In genomic region chr1:54406339-54407181, GRCh38 we compare ENCODE assay signal across 1 cellular context.
TF ChIP-seq lines count a peak whose summit lies in the region.

TSS of gene SSBP3 (minus strand) at chr1:54406394.

TF ChIP-seq in K562, 482 proteins besides CTCF, POLR2A, EP300 and RAD21 (continued from another document and continues in another):
- TF ChIP-seq ZBTB7A (IDR thresholded peaks at IDR 0.05; ENCODE audit: borderline replicate concordance, control insufficient read depth, low read depth, low read length) (peak; percentile 100), ZNF140 (CRISPR knock-in tag; IDR thresholded peaks at IDR 0.05) (no peak), ETV5 (CRISPR knock-in tag; IDR thresholded peaks at IDR 0.05; ENCODE audit: low read depth) (no peak), ILF3 (IDR thresholded peaks at IDR 0.05; ENCODE audit: borderline replicate concordance) (peak; percentile 57; the same call in 1 of the 2 replicates), ZC3H11A (IDR thresholded peaks at IDR 0.05; ENCODE audit: low read depth, low read length) (no peak), HEY1 (CRISPR knock-in tag; IDR thresholded peaks at IDR 0.05; ENCODE audit: borderline replicate concordance) (no peak), SMARCA5 (IDR thresholded peaks at IDR 0.05) (no peak), HBP1 (CRISPR knock-in tag; IDR thresholded peaks at IDR 0.05) (no peak), GATAD2B (IDR thresholded peaks at IDR 0.05; ENCODE audit: borderline replicate concordance) (peak; percentile 98), LEF1 (IDR thresholded peaks at IDR 0.05) (no peak), CBX5 (IDR thresholded peaks at IDR 0.05; ENCODE audit: borderline replicate concordance, low read depth) (no peak), ZNF277 (CRISPR knock-in tag; IDR thresholded peaks at IDR 0.05; ENCODE audit: borderline replicate concordance) (no peak), KLF1 (tag; IDR thresholded peaks at IDR 0.05) (no peak), NFRKB (IDR thresholded peaks at IDR 0.05; ENCODE audit: low read depth) (no peak), ZNF3 (CRISPR knock-in tag; IDR thresholded peaks at IDR 0.05) (no peak), BHLHE40 (IDR thresholded peaks at IDR 0.05; ENCODE audit: low read length) (no peak), ILK (tag; IDR thresholded peaks at IDR 0.05; ENCODE audit: borderline replicate concordance, low read depth) (no peak), MGA (IDR thresholded peaks at IDR 0.05) (no peak), SP2 (IDR thresholded peaks at IDR 0.05; ENCODE audit: extremely low read depth, low read depth, low read length, poor library complexity, severe bottlenecking) (peak; percentile 78), PHB (CRISPR knock-in tag; IDR thresholded peaks at IDR 0.05) (no peak), ATF2 (CRISPR knock-in tag; IDR thresholded peaks at IDR 0.05) (no peak), MIER1 (IDR thresholded peaks at IDR 0.05; ENCODE audit: low read depth) (no peak), CEBPB (tag; IDR thresholded peaks at IDR 0.05) (no peak), BRCA1 (IDR thresholded peaks at IDR 0.05) (no peak), BRCA1 (CRISPR knock-in tag; IDR thresholded peaks at IDR 0.05) (no peak), ARID2 (IDR thresholded peaks at IDR 0.05) (no peak)
- TF ChIP-seq, protein P1, sequence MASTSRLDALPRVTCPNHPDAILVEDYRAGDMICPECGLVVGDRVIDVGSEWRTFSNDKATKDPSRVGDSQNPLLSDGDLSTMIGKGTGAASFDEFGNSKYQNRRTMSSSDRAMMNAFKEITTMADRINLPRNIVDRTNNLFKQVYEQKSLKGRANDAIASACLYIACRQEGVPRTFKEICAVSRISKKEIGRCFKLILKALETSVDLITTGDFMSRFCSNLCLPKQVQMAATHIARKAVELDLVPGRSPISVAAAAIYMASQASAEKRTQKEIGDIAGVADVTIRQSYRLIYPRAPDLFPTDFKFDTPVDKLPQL (IDR thresholded peaks at IDR 0.05; ENCODE audit: extremely low read depth, insufficient read length): no peak
- TF ChIP-seq, protein P2, sequence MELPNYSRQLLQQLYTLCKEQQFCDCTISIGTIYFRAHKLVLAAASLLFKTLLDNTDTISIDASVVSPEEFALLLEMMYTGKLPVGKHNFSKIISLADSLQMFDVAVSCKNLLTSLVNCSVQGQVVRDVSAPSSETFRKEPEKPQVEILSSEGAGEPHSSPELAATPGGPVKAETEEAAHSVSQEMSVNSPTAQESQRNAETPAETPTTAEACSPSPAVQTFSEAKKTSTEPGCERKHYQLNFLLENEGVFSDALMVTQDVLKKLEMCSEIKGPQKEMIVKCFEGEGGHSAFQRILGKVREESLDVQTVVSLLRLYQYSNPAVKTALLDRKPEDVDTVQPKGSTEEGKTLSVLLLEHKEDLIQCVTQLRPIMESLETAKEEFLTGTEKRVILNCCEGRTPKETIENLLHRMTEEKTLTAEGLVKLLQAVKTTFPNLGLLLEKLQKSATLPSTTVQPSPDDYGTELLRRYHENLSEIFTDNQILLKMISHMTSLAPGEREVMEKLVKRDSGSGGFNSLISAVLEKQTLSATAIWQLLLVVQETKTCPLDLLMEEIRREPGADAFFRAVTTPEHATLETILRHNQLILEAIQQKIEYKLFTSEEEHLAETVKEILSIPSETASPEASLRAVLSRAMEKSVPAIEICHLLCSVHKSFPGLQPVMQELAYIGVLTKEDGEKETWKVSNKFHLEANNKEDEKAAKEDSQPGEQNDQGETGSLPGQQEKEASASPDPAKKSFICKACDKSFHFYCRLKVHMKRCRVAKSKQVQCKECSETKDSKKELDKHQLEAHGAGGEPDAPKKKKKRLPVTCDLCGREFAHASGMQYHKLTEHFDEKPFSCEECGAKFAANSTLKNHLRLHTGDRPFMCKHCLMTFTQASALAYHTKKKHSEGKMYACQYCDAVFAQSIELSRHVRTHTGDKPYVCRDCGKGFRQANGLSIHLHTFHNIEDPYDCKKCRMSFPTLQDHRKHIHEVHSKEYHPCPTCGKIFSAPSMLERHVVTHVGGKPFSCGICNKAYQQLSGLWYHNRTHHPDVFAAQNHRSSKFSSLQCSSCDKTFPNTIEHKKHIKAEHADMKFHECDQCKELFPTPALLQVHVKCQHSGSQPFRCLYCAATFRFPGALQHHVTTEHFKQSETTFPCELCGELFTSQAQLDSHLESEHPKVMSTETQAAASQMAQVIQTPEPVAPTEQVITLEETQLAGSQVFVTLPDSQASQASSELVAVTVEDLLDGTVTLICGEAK (IDR thresholded peaks at IDR 0.05): no peak
- TF ChIP-seq, protein P2 (CRISPR knock-in tag; IDR thresholded peaks at IDR 0.05): no peak
